19 cellular contexts compared by ENCODE assay signal in genomic region chr13:93318538-93318937, GRCh38.
DNase-seq lines count a peak whose midpoint lies in the region; ATAC-seq, FAIRE-seq and TF ChIP-seq lines count a peak whose summit lies in the region.
"Had no signal": no experiment of that assay in that cellular context is flagged by ENCODE, and none has a peak within 500 bp of the region (broad histone marks: within the 10 kb centered on the region; RNA-seq: fewer than 3 reads in every experiment).

No MANE protein-coding gene starts in this region.

- TF ChIP-seq POLR2A in K562 (conservative IDR thresholded peaks at IDR 0.05), result no peak

- H3K9me1 ChIP-seq in K562 (ENCODE audit: control insufficient read depth, insufficient read depth, low read length), result no peaks in the 10 kb centered on the region

- H3K27ac ChIP-seq in HL-60 (replicated peaks) (no peak overlapping the region), K562 (ENCODE audit: extremely low read depth, low read depth, low read length) (no peak overlapping the region), liver (ENCODE audit: low read depth in 1 of 2, low read length in 2 of 2) (no peak overlapping the region)
- H3K27ac ChIP-seq: BLaER1, coronary artery, SJCRH30, thoracic aorta had no signal

- H3K4me2 ChIP-seq in K562 (ENCODE audit: insufficient read depth, low read length), result no peak overlapping the region
- H3K4me2 ChIP-seq: BLaER1 had no signal

- TF ChIP-seq EP300 in K562 (IDR thresholded peaks at IDR 0.05; ENCODE audit: low read length), result no peak

- H3K79me2 ChIP-seq in K562 (ENCODE audit: control insufficient read depth, insufficient read depth, low read length), result no peaks in the 10 kb centered on the region

- H3K9ac ChIP-seq in K562 (ENCODE audit: insufficient read depth in 1 of 2, low read depth in 2 of 2, low read length in 2 of 2) (no peak overlapping the region), liver (ENCODE audit: low read depth in 1 of 2, low read length in 2 of 2) (no peak overlapping the region)
- H3K9ac ChIP-seq: BLaER1 had no signal

- FAIRE-seq in K562 (lab: Jason Lieb, UNC), result no peak
- FAIRE-seq: GM18507, TTC549 had no signal

- no peaks in the 10 kb centered on the region for H3K27me3 ChIP-seq in HL-60 (ENCODE audit: insufficient read depth, poor library complexity, severe bottlenecking)
- no peaks in the 10 kb centered on the region for H3K27me3 ChIP-seq in K562 (ENCODE audit: control insufficient read depth in 2 of 2, insufficient read depth in 2 of 2, low read length in 2 of 2)
- H3K27me3 ChIP-seq in liver (ENCODE audit: control insufficient read depth in 4 of 4, insufficient read depth in 4 of 4, low read length in 3 of 4), result no peaks in the 10 kb centered on the region
- H3K27me3 ChIP-seq: BLaER1, SJCRH30 had no signal

- BruUV-seq in K562 (replicated peaks; lab: Mats Ljungman, UMichigan), result no TSS peak

- intact Hi-C loops in K562 (cut with micrococcal nuclease), result no loop called here

- DNase-seq in HL-60 (ENCODE audit: low read depth in 1 of 2, low spot score in 1 of 2), result peak; percentile 18 to 79
- DNase-seq in NOMO-1 (lab: John Stamatoyannopoulos, UW; ENCODE audit: unreplicated experiment in 2 of 2), result peak; percentile 35 to 73
- no peak for DNase-seq in K562 (ENCODE audit: extremely low read depth in 1 of 4, low spot score in 3 of 4)
- DNase-seq in NCI-H510A treated with DMSO at 0.1 percent for 48 hours (lab: John Stamatoyannopoulos, UW), result no peak
- no peak for DNase-seq in activated CD8-positive, alpha-beta memory T cell treated with anti-CD3 and anti-CD28 coated beads, Interleukin-2, amount 50 U/mL, for 48 hours
- no peak for DNase-seq in KG1 (lab: John Stamatoyannopoulos, UW)
- DNase-seq: activated CD4-positive, alpha-beta memory T cell treated with anti-CD3 and anti-CD28 coated beads for 36 hours; MM.1S; NCI-H2107; occipital lobe; SJCRH30; stimulated activated CD4-positive, alpha-beta T cell treated with anti-CD3 and anti-CD28 coated beads, Interleukin-4, amount 100 ng/mL, for 4 hours had no signal

- TF ChIP-seq CTCF in HL-60 (IDR thresholded peaks at IDR 0.05; ENCODE audit: insufficient read depth, low read length), result no peak
- TF ChIP-seq CTCF in K562 (IDR thresholded peaks at IDR 0.05 in 2 of 3, conservative IDR thresholded peaks at IDR 0.05 in 1 of 3; ENCODE audit: insufficient read depth in 2 of 3, low read depth in 1 of 3, low read length in 3 of 3), result no peak
- TF ChIP-seq CTCF in liver (IDR thresholded peaks at IDR 0.05; ENCODE audit: low read depth, low read length, missing input control), result no peak

- H3K4me1 ChIP-seq in K562 (replicated peaks in 1 of 2; ENCODE audit: control insufficient read depth in 2 of 2, insufficient read depth in 2 of 2, low read length in 2 of 2) (no peaks in the 10 kb centered on the region; a peak in 1 of 5 replicates), liver (ENCODE audit: control insufficient read depth in 4 of 4, insufficient read depth in 4 of 4, low read length in 3 of 4) (no peaks in the 10 kb centered on the region)
- H3K4me1 ChIP-seq: BLaER1, SJCRH30 had no signal

- POLR2A ChIA-PET in K562 (lab: Yijun Ruan, JAX), result interaction anchor here (0.8 to 1.8 kb wide), 5 partner anchors 9 to 46 kb away, joined by 3 to 10 read pairs (median 3); no protein-coding TSS in a partner anchor

- H2AFZ ChIP-seq in K562 (ENCODE audit: low read depth, low read length), result no peak overlapping the region

- WGBS in K562 (ENCODE audit: insufficient coverage, low coverage, missing lambda C conversion rate), result 6% methylated on average over 2 of the region's 2 CpGs
- WGBS in liver, result 39% methylated on average over 2 of the region's 2 CpGs

- CTCF ChIA-PET in K562 (lab: Yijun Ruan, JAX; ENCODE audit: low intra/inter-chr PET ratio), result no interaction called here

- H4K20me1 ChIP-seq in K562 (replicated peaks; ENCODE audit: control insufficient read depth, insufficient read depth, low read length), result no peaks in the 10 kb centered on the region
- H4K20me1 ChIP-seq: BLaER1 had no signal

- H3K9me3 ChIP-seq in K562 (replicated peaks; ENCODE audit: control insufficient read depth, insufficient read depth, low read depth, low read length) (no peaks in the 10 kb centered on the region), liver (ENCODE audit: control insufficient read depth in 4 of 4, low read length in 3 of 4) (no peaks in the 10 kb centered on the region)
- H3K9me3 ChIP-seq: BLaER1, SJCRH30, thoracic aorta had no signal

- in situ Hi-C loops in K562 (cut with MboI), result no loop called here

- H3K4me3 ChIP-seq in HL-60 (replicated peaks; ENCODE audit: insufficient read depth, low read length), result no peak overlapping the region
- no peak overlapping the region for H3K4me3 ChIP-seq in K562
- no peak overlapping the region for H3K4me3 ChIP-seq in liver (ENCODE audit: low read depth in 1 of 3, low read length in 3 of 3)
- H3K4me3 ChIP-seq: BLaER1, coronary artery, SJCRH30, thoracic aorta had no signal

- TF ChIP-seq RAD21 in K562 (CRISPR knock-in tag; conservative IDR thresholded peaks at IDR 0.05 in 1 of 2, IDR thresholded peaks at IDR 0.05 in 1 of 2), result no peak
- no peak for TF ChIP-seq RAD21 in liver (IDR thresholded peaks at IDR 0.05)

- no peaks in the 10 kb centered on the region for H3K36me3 ChIP-seq in K562 (ENCODE audit: control insufficient read depth, insufficient read depth, low read length)
- H3K36me3 ChIP-seq in liver (ENCODE audit: control insufficient read depth in 4 of 4, insufficient read depth in 3 of 4, low read depth in 1 of 4, low read length in 3 of 4), result no peaks in the 10 kb centered on the region
- H3K36me3 ChIP-seq: BLaER1, thoracic aorta had no signal

- peak; percentile 47 for ATAC-seq in K562
- ATAC-seq in GM18520 (IDR thresholded peaks at IDR 0.05; ENCODE audit: unreplicated experiment), result no peak

TF ChIP-seq in K562, 482 proteins besides CTCF, POLR2A, EP300 and RAD21:
- TF ChIP-seq BRF2 (IDR thresholded peaks at IDR 0.05; ENCODE audit: borderline replicate concordance, insufficient read depth, insufficient read length), result no peak
- no peak for TF ChIP-seq ARHGAP35 (IDR thresholded peaks at IDR 0.05; ENCODE audit: partially characterized antibody)
- TF ChIP-seq MECOM (CRISPR knock-in tag; IDR thresholded peaks at IDR 0.05), result no peak
- no peak for TF ChIP-seq MLX (CRISPR knock-in tag; conservative IDR thresholded peaks at IDR 0.05)
- TF ChIP-seq ZNF175 (CRISPR knock-in tag; IDR thresholded peaks at IDR 0.05; ENCODE audit: low read depth), result no peak
- no peak for TF ChIP-seq SIRT6 (IDR thresholded peaks at IDR 0.05; ENCODE audit: low read depth, low read length)
- no peak for TF ChIP-seq ZSCAN29 (IDR thresholded peaks at IDR 0.05)

TF ChIP-seq in liver, 16 proteins besides CTCF, POLR2A, EP300 and RAD21:
- peak; percentile 98 for TF ChIP-seq REST (IDR thresholded peaks at IDR 0.05)
- no peak for TF ChIP-seq EGR1 (IDR thresholded peaks at IDR 0.05; ENCODE audit: low read depth in 2 of 2)
- TF ChIP-seq NR2F2 (IDR thresholded peaks at IDR 0.05), result no peak
- TF ChIP-seq JUND (IDR thresholded peaks at IDR 0.05), result no peak
- no peak for TF ChIP-seq FOXA1 (IDR thresholded peaks at IDR 0.05)
- no peak for TF ChIP-seq FOXA2 (IDR thresholded peaks at IDR 0.05)
- TF ChIP-seq RXRA (IDR thresholded peaks at IDR 0.05), result no peak
- peak; percentile 22 to 34 for TF ChIP-seq HNF4A (conservative IDR thresholded peaks at IDR 0.05)
TF ChIP-seq in liver: peak in this region for 2.

Comparison
In these comparisons a context has a peak if more than half of its experiments do, and no peak if none do; other contexts are left out.
1. DNase-seq: peak in HL-60 (2 of 2) and NOMO-1 (2 of 2); none in K562 (0 of 4), NCI-H510A treated with DMSO at 0.1 percent for 48 hours (single experiment), activated CD8-positive, alpha-beta memory T cell treated with anti-CD3 and anti-CD28 coated beads, Interleukin-2, amount 50 U/mL, for 48 hours (single experiment) and KG1 (single experiment).